Comparison of ENCODE assay signal across 14 cellular contexts in the genomic region with DNA sequence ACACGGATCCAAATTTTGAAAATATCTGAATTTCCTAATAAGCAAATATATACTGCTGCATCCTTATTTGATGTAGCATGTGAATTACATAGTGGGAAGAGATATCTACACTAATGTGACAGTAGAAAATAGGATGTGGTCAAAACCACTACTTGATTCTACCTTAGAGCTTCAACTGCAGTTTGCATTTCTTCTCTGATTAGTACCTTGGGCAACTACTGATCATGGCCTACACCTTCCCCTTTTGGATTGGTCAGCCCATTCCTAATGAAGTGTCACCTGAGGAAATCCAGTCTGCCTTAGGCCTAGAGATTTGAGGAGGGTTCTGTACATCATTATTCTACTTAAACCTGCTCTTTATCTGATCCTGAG.
DNase-seq lines count a peak whose midpoint lies in the region; ATAC-seq lines count a peak whose summit lies in the region.
"Had no signal": no experiment of that assay in that cellular context is flagged by ENCODE, and none has a peak within 500 bp of the region (broad histone marks: within the 10 kb centered on the region; RNA-seq: fewer than 3 reads in every experiment).

No MANE protein-coding gene starts in this region.

- H3K9me3 Mint-ChIP-seq in T-helper 2 cell treated with Interferon-gamma antibody and Interleukin-4, amounts not matched to agents 5 μg/mL and 100 μg/mL, for 36 hours, result no peaks in the 10 kb centered on the region
- H3K9me3 Mint-ChIP-seq: WTC11 had no signal

- peaks cover 30% of the 10 kb centered on the region for H3K36me3 Mint-ChIP-seq in T-helper 2 cell treated with Interferon-gamma antibody and Interleukin-4, amounts not matched to agents 5 μg/mL and 100 μg/mL, for 36 hours (ENCODE audit: low read depth)

- peaks cover 14% of the 10 kb centered on the region for H3K4me1 Mint-ChIP-seq in T-helper 2 cell treated with Interferon-gamma antibody and Interleukin-4, amounts not matched to agents 5 μg/mL and 100 μg/mL, for 36 hours (ENCODE audit: low read depth)

- DNase-seq in T-helper 2 cell treated with Interferon-gamma antibody and Interleukin-4, amounts not matched to agents 5 μg/mL and 100 μg/mL, for 36 hours (ENCODE audit: low spot score), result no peak
- DNase-seq in SIG-M5 treated with dmso at 0.1 percent for 504 hours (lab: John Stamatoyannopoulos, UW; ENCODE audit: unreplicated experiment) (no peak), NCI-H524 (lab: John Stamatoyannopoulos, UW) (no peak), NCI-H2107 (lab: John Stamatoyannopoulos, UW) (no peak)
- DNase-seq: activated naive CD4-positive, alpha-beta T cell treated with Interleukin-2 at 50 U/mL for 16 hours; hypothalamus; NCI-H146; PC-9 had no signal

- peak; percentile 81 for ATAC-seq in GM18511 (IDR thresholded peaks at IDR 0.05; ENCODE audit: unreplicated experiment)
- ATAC-seq in GM21390 (IDR thresholded peaks at IDR 0.05; ENCODE audit: unreplicated experiment), result peak; percentile 73
- peak; percentile 59 for ATAC-seq in HG03354 (IDR thresholded peaks at IDR 0.05; ENCODE audit: poor library complexity, severe bottlenecking, unreplicated experiment)
- no peak for ATAC-seq in GM19455 (IDR thresholded peaks at IDR 0.05; ENCODE audit: unreplicated experiment)
- ATAC-seq: K562, WTC11 had no signal

- H3K27me3 Mint-ChIP-seq in T-helper 2 cell treated with Interferon-gamma antibody and Interleukin-4, amounts not matched to agents 5 μg/mL and 100 μg/mL, for 36 hours (ENCODE audit: low read depth), result no peaks in the 10 kb centered on the region

- no peak overlapping the region for H3K4me3 Mint-ChIP-seq in T-helper 2 cell treated with Interferon-gamma antibody and Interleukin-4, amounts not matched to agents 5 μg/mL and 100 μg/mL, for 36 hours
- H3K4me3 Mint-ChIP-seq: WTC11 had no signal

- H3K27ac Mint-ChIP-seq in T-helper 2 cell treated with Interferon-gamma antibody and Interleukin-4, amounts not matched to agents 5 μg/mL and 100 μg/mL, for 36 hours, result peak overlapping the region; percentile 43
- H3K27ac Mint-ChIP-seq: WTC11 had no signal
